ENCODE assay signal across 35 cellular contexts in the genomic region with DNA sequence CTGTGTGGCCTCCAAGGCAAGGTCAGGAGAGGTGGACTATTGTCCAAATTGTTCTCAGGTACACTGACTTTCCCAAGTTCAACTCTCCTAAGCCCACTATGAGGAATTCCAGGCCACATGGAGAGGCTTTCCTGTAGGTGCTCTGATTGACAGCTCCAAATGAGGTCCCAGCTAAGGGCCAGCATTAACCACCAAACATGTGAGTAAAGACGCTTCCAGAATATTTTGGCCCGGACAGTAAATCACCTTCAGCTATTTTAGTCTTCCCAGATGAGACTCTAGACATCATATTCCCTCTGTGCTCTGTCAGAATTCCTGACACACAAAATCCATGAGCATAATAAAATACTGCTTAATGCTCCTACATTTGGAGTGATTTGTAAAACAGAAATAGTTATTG.
"Had no signal": no experiment of that assay in that cellular context is flagged by ENCODE, and none has a peak within 500 bp of the region (broad histone marks: within the 10 kb centered on the region; RNA-seq: fewer than 3 reads in every experiment).

No MANE protein-coding gene starts in this region.

- H3K27ac ChIP-seq: brain microvascular endothelial cell, Peyer's patch, VCaP had no signal

- H3K27me3 ChIP-seq: brain microvascular endothelial cell, MG63, Peyer's patch had no signal

- H3K4me1 ChIP-seq: Peyer's patch had no signal

- H3K9me3 ChIP-seq: MG63, Peyer's patch had no signal

- H3K36me3 ChIP-seq: brain microvascular endothelial cell, MG63, Peyer's patch had no signal

- H3K4me3 ChIP-seq: MG63, Peyer's patch had no signal

- ATAC-seq: activated T-cell treated with anti-CD3 and anti-CD28 coated beads, Interleukin-2, amount 50 U/mL, for 4 hours had no signal

- DNase-seq: activated B cell treated with CpG ODN at 0.5 μM for 24 hours; activated CD4-positive, alpha-beta memory T cell treated with anti-CD3 and anti-CD28 coated beads for 36 hours; activated CD4-positive, alpha-beta T cell treated with anti-CD3 and anti-CD28 coated beads for 4 hours; activated CD4-positive, alpha-beta T cell treated with anti-CD3 and anti-CD28 coated beads, Interleukin-2, amount 50 U/mL, for 1 hour; activated CD4-positive, CD25-positive, alpha-beta regulatory T cell treated with anti-CD3 and anti-CD28 coated beads, Interleukin-2, amount 50 U/mL, for 72 hours; activated CD8-positive, alpha-beta memory T cell treated with anti-CD3 and anti-CD28 coated beads, Interleukin-2, amount 50 U/mL, for 4 hours; activated gamma-delta T cell treated with Interleukin-2 at 50 U/mL for 16 hours; activated naive CD4-positive, alpha-beta T cell treated with anti-CD3 and anti-CD28 coated beads, Interleukin-2, amount 10 ng/mL, durations not matched to agents 7 days and 5 days; activated naive CD8-positive, alpha-beta T cell treated with anti-CD3 and anti-CD28 coated beads for 36 hours; activated T-cell treated with anti-CD3 and anti-CD28 coated beads for 4 hours; activated T-cell treated with anti-CD3 and anti-CD28 coated beads, Interleukin-2, amount 50 U/mL, for 4 hours; amniotic stem cell; aorta; brain microvascular endothelial cell; central memory CD4-positive, alpha-beta T cell; Karpas-422; KBM-7; MG63; NCI-H1048; NCI-H1105 treated with DMSO at 0.1 percent for 48 hours; NCI-H1436; NCI-H1694; NCI-H1930; NCI-H2081 treated with DMSO at 0.1 percent for 48 hours; NCI-H226; NCI-H446 treated with DMSO at 0.1 percent for 48 hours; NCI-H524 treated with DMSO at 0.1 percent for 48 hours; Peyer's patch; RPMI8226; SIG-M5; SW 1271; T-helper 1 cell; T-helper 2 cell; T-helper 9 cell had no signal
